In genomic region chr9:76534031-76534430, GRCh38 we compare ENCODE assay signal across 17 cellular contexts.
DNase-seq lines count a peak whose midpoint lies in the region; ATAC-seq and TF ChIP-seq lines count a peak whose summit lies in the region.
"Had no signal": no experiment of that assay in that cellular context is flagged by ENCODE, and none has a peak within 500 bp of the region (broad histone marks: within the 10 kb centered on the region; RNA-seq: fewer than 3 reads in every experiment).

No MANE protein-coding gene starts in this region.

- H3K9ac ChIP-seq in smooth muscle cell (ENCODE audit: low read depth) = no peak overlapping the region
- H3K9ac ChIP-seq: BLaER1 had no signal

- H3K4me1 ChIP-seq in SJSA1 (replicated peaks) = peaks cover 63% of the 10 kb centered on the region
- H3K4me1 ChIP-seq in smooth muscle cell (ENCODE audit: low read depth) = no peaks in the 10 kb centered on the region
- H3K4me1 ChIP-seq: BLaER1 had no signal

- DNase-seq in GM04503 (ENCODE audit: low read depth) (peak; percentile 73), SJSA1 (ENCODE audit: low read depth in 1 of 2, low spot score in 2 of 2) (peak in 1 of 2 experiments; percentile 34), fibroblast of mammary gland (ENCODE audit: low read depth) (peak; percentile 41), smooth muscle cell (lab: John Stamatoyannopoulos, UW; ENCODE audit: unreplicated experiment) (no peak), NCI-H1694 (lab: John Stamatoyannopoulos, UW) (no peak)
- no peak for DNase-seq in stimulated activated effector memory CD8-positive, alpha-beta T cell treated with anti-CD3 and anti-CD28 coated beads, Interleukin-12 subunit alpha, Interleukin-12 subunit beta, amount 100 ng/mL, for 72 hours (ENCODE audit: low spot score in 2 of 2)
- no peak for DNase-seq in effector memory CD8-positive, alpha-beta T cell
- DNase-seq in activated CD4-positive, alpha-beta T cell treated with anti-CD3 and anti-CD28 coated beads, Interleukin-2, amount 50 U/mL, for 1 hour = no peak
- DNase-seq: Caco-2, heart left ventricle, MM.1S, NCI-H1694 treated with DMSO at 0.1 percent for 48 hours, NCI-H748 treated with DMSO at 0.1 percent for 48 hours, SHP77 had no signal

- H3K27ac ChIP-seq in SJSA1 (peak overlapping the region; percentile 55), smooth muscle cell (ENCODE audit: low read depth) (peak overlapping the region; percentile 30)
- H3K27ac ChIP-seq: BLaER1 had no signal

- no peaks in the 10 kb centered on the region for H3K36me3 Mint-ChIP-seq in stimulated activated effector memory CD8-positive, alpha-beta T cell treated with anti-CD3 and anti-CD28 coated beads, Interleukin-12 subunit alpha, Interleukin-12 subunit beta, amount 100 ng/mL, for 72 hours
- H3K36me3 Mint-ChIP-seq in effector memory CD8-positive, alpha-beta T cell (ENCODE audit: insufficient read depth) = peaks cover 2% of the 10 kb centered on the region

- no peaks in the 10 kb centered on the region for H3K9me3 ChIP-seq in SJSA1 (replicated peaks)
- no peaks in the 10 kb centered on the region for H3K9me3 ChIP-seq in smooth muscle cell (replicated peaks; ENCODE audit: low read depth)
- H3K9me3 ChIP-seq: BLaER1, Caco-2, heart left ventricle had no signal

- ATAC-seq in stimulated activated effector memory CD8-positive, alpha-beta T cell treated with anti-CD3 and anti-CD28 coated beads, Interleukin-12 subunit alpha, Interleukin-12 subunit beta, amount 100 ng/mL, for 72 hours = no peak
- ATAC-seq in effector memory CD8-positive, alpha-beta T cell (replicated peaks) = no peak
- ATAC-seq: activated naive CD4-positive, alpha-beta T cell treated with anti-CD3 and anti-CD28 coated beads, Interleukin-2, amount 50 U/mL, for 72 hours had no signal

- H3K27me3 Mint-ChIP-seq in effector memory CD8-positive, alpha-beta T cell = no peaks in the 10 kb centered on the region

- H2AFZ ChIP-seq in smooth muscle cell (ENCODE audit: low read depth) = no peak overlapping the region

- no peak overlapping the region for H3K27ac Mint-ChIP-seq in stimulated activated effector memory CD8-positive, alpha-beta T cell treated with anti-CD3 and anti-CD28 coated beads, Interleukin-12 subunit alpha, Interleukin-12 subunit beta, amount 100 ng/mL, for 72 hours
- no peak overlapping the region for H3K27ac Mint-ChIP-seq in effector memory CD8-positive, alpha-beta T cell
- H3K27ac Mint-ChIP-seq: activated naive CD4-positive, alpha-beta T cell treated with anti-CD3 and anti-CD28 coated beads, Interleukin-2, amount 50 U/mL, for 72 hours; activated T-helper 1 cell treated with anti-CD3 and anti-CD28 coated beads, Interleukin-12 subunit alpha, Interleukin-12 subunit beta, Interleukin-2, Interleukin-4 antibody, amounts not matched to agents 30 ng/mL and 10 ng/mL and 1 ng/mL, durations not matched to agents 14 hours and 24 hours and 36 hours had no signal

- H3K4me3 ChIP-seq in SJSA1 = no peak overlapping the region
- H3K4me3 ChIP-seq in fibroblast of mammary gland (ENCODE audit: control insufficient read depth, low read depth, low read length) = no peak overlapping the region
- H3K4me3 ChIP-seq in smooth muscle cell = no peak overlapping the region
- H3K4me3 ChIP-seq: BLaER1, heart left ventricle had no signal

- H3K4me3 Mint-ChIP-seq in stimulated activated effector memory CD8-positive, alpha-beta T cell treated with anti-CD3 and anti-CD28 coated beads, Interleukin-12 subunit alpha, Interleukin-12 subunit beta, amount 100 ng/mL, for 72 hours = no peak overlapping the region
- no peak overlapping the region for H3K4me3 Mint-ChIP-seq in effector memory CD8-positive, alpha-beta T cell
- H3K4me3 Mint-ChIP-seq: activated T-helper 1 cell treated with anti-CD3 and anti-CD28 coated beads, Interleukin-12 subunit alpha, Interleukin-12 subunit beta, Interleukin-2, Interleukin-4 antibody, amounts not matched to agents 30 ng/mL and 10 ng/mL and 1 ng/mL, durations not matched to agents 14 hours and 24 hours and 36 hours had no signal

- H3K9me3 Mint-ChIP-seq in stimulated activated effector memory CD8-positive, alpha-beta T cell treated with anti-CD3 and anti-CD28 coated beads, Interleukin-12 subunit alpha, Interleukin-12 subunit beta, amount 100 ng/mL, for 72 hours = no peaks in the 10 kb centered on the region
- peaks cover 0 to under 1% of the 10 kb centered on the region in 2 donors for H3K9me3 Mint-ChIP-seq in effector memory CD8-positive, alpha-beta T cell
- H3K9me3 Mint-ChIP-seq: activated T-helper 1 cell treated with anti-CD3 and anti-CD28 coated beads, Interleukin-12 subunit alpha, Interleukin-12 subunit beta, Interleukin-2, Interleukin-4 antibody, amounts not matched to agents 30 ng/mL and 10 ng/mL and 1 ng/mL, durations not matched to agents 14 hours and 24 hours and 36 hours had no signal

- no peaks in the 10 kb centered on the region for H3F3A ChIP-seq in smooth muscle cell (ENCODE audit: low read depth)

- H3K79me2 ChIP-seq in smooth muscle cell (ENCODE audit: low read depth) = no peaks in the 10 kb centered on the region

- WGBS in smooth muscle cell (ENCODE audit: low lambda C conversion rate) = 78% methylated on average over 1 of the region's 1 CpG

- no peaks in the 10 kb centered on the region for H4K20me1 ChIP-seq in smooth muscle cell (ENCODE audit: low read depth)
- H4K20me1 ChIP-seq: BLaER1 had no signal

- H3K36me3 ChIP-seq in SJSA1 (no peaks in the 10 kb centered on the region), smooth muscle cell (ENCODE audit: low read depth) (no peaks in the 10 kb centered on the region)
- H3K36me3 ChIP-seq: BLaER1, heart left ventricle had no signal

- H3K4me1 Mint-ChIP-seq in stimulated activated effector memory CD8-positive, alpha-beta T cell treated with anti-CD3 and anti-CD28 coated beads, Interleukin-12 subunit alpha, Interleukin-12 subunit beta, amount 100 ng/mL, for 72 hours = peaks cover 13% of the 10 kb centered on the region
- H3K4me1 Mint-ChIP-seq in effector memory CD8-positive, alpha-beta T cell (ENCODE audit: low read depth in 2 of 2) = peaks cover 3 to 8% of the 10 kb centered on the region in 2 donors

- no peak for TF ChIP-seq CTCF in fibroblast of mammary gland (conservative IDR thresholded peaks at IDR 0.05; ENCODE audit: control insufficient read depth, insufficient read depth, low read depth, low read length)
- TF ChIP-seq CTCF in smooth muscle cell (IDR thresholded peaks at IDR 0.05; ENCODE audit: borderline replicate concordance, insufficient read depth, poor library complexity, severe bottlenecking) = no peak

- peak overlapping the region; percentile 55 for H3K4me2 ChIP-seq in smooth muscle cell
- H3K4me2 ChIP-seq: BLaER1 had no signal

- H3K27me3 ChIP-seq in SJSA1 (replicated peaks) (no peaks in the 10 kb centered on the region), smooth muscle cell (ENCODE audit: low read depth) (no peaks in the 10 kb centered on the region)
- H3K27me3 ChIP-seq: BLaER1, heart left ventricle had no signal

Comparison
In these comparisons a context has a peak if more than half of its experiments do, and no peak if none do; other contexts are left out.
1. DNase-seq: peak in GM04503 (single experiment) and fibroblast of mammary gland (single experiment); none in smooth muscle cell (single experiment), NCI-H1694 (single experiment), stimulated activated effector memory CD8-positive, alpha-beta T cell treated with anti-CD3 and anti-CD28 coated beads, Interleukin-12 subunit alpha, Interleukin-12 subunit beta, amount 100 ng/mL, for 72 hours (0 of 2), effector memory CD8-positive, alpha-beta T cell (0 of 3) and activated CD4-positive, alpha-beta T cell treated with anti-CD3 and anti-CD28 coated beads, Interleukin-2, amount 50 U/mL, for 1 hour (single experiment).